27 cellular contexts compared by ENCODE assay signal in genomic region chr15:87631775-87632174, GRCh38.
DNase-seq lines count a peak whose midpoint lies in the region; ATAC-seq, FAIRE-seq and TF ChIP-seq lines count a peak whose summit lies in the region.
"Had no signal": no experiment of that assay in that cellular context is flagged by ENCODE, and none has a peak within 500 bp of the region (broad histone marks: within the 10 kb centered on the region; RNA-seq: fewer than 3 reads in every experiment).

No MANE protein-coding gene starts in this region.

- no peaks in the 10 kb centered on the region for H3K27me3 ChIP-seq in K562 (ENCODE audit: control insufficient read depth in 2 of 2, insufficient read depth in 2 of 2, low read length in 2 of 2)
- H3K27me3 ChIP-seq: BE2C, BLaER1 had no signal

- intact Hi-C loops in K562 (cut with micrococcal nuclease), result no loop called here

- H3K36me3 ChIP-seq in K562 (ENCODE audit: control insufficient read depth, insufficient read depth, low read length), result peaks cover 11% of the 10 kb centered on the region; the same call in 1 of the 3 replicates
- H3K36me3 ChIP-seq: BE2C, BLaER1 had no signal

- no peak overlapping the region for H3K4me3 ChIP-seq in K562
- H3K4me3 ChIP-seq: BLaER1, GM12878 had no signal

- no peak overlapping the region for H3K4me2 ChIP-seq in K562 (ENCODE audit: insufficient read depth, low read length)
- H3K4me2 ChIP-seq: BLaER1 had no signal

- peak; percentile 23 for FAIRE-seq in K562 (lab: Jason Lieb, UNC)
- FAIRE-seq: A204.1, GM12878, GM12892, GM18507 had no signal

- H2AFZ ChIP-seq in K562 (ENCODE audit: low read depth, low read length), result 0 out of 2 replicates have a peak overlapping the region, but pooled peaks have one; percentile 16

- no peak for TF ChIP-seq RAD21 in K562 (CRISPR knock-in tag; conservative IDR thresholded peaks at IDR 0.05 in 1 of 2, IDR thresholded peaks at IDR 0.05 in 1 of 2)

- peak overlapping the region; percentile 31; the same call in 1 of the 3 replicates for H3K27ac ChIP-seq in K562 (ENCODE audit: extremely low read depth, low read depth, low read length)
- H3K27ac ChIP-seq: BLaER1 had no signal

- H3K9me1 ChIP-seq in K562 (ENCODE audit: control insufficient read depth, insufficient read depth, low read length), result no peaks in the 10 kb centered on the region

- no TSS peak for BruUV-seq in K562 (replicated peaks; lab: Mats Ljungman, UMichigan)

- no peak for TF ChIP-seq CTCF in K562 (IDR thresholded peaks at IDR 0.05 in 2 of 3, conservative IDR thresholded peaks at IDR 0.05 in 1 of 3; ENCODE audit: insufficient read depth in 2 of 3, low read depth in 1 of 3, low read length in 3 of 3)

- H3K79me2 ChIP-seq in K562 (ENCODE audit: control insufficient read depth, insufficient read depth, low read length), result peaks cover 14% of the 10 kb centered on the region

- H3K4me1 ChIP-seq in K562 (replicated peaks in 1 of 2; ENCODE audit: control insufficient read depth in 2 of 2, insufficient read depth in 2 of 2, low read length in 2 of 2), result peaks cover 12 to 34% of the 10 kb centered on the region in 2 experiments
- H3K4me1 ChIP-seq: BLaER1 had no signal

- CTCF ChIA-PET in K562 (lab: Yijun Ruan, JAX; ENCODE audit: low intra/inter-chr PET ratio), result no interaction called here

- H4K20me1 ChIP-seq in K562 (replicated peaks; ENCODE audit: control insufficient read depth, insufficient read depth, low read length), result peaks cover 15% of the 10 kb centered on the region
- H4K20me1 ChIP-seq: BLaER1 had no signal

- WGBS in K562 (ENCODE audit: insufficient coverage, low coverage, missing lambda C conversion rate), result 0% methylated on average over 2 of the region's 2 CpGs

- H3K9ac ChIP-seq in K562 (ENCODE audit: insufficient read depth in 1 of 2, low read depth in 2 of 2, low read length in 2 of 2), result no peak overlapping the region
- H3K9ac ChIP-seq: BLaER1 had no signal

- ATAC-seq in K562, result peak; percentile 68
- no peak for ATAC-seq in HG03108 (IDR thresholded peaks at IDR 0.05; ENCODE audit: unreplicated experiment)
- ATAC-seq: GM12878 had no signal

- TF ChIP-seq POLR2A in K562 (conservative IDR thresholded peaks at IDR 0.05), result no peak

- TF ChIP-seq EP300 in K562 (IDR thresholded peaks at IDR 0.05; ENCODE audit: low read length), result no peak

- POLR2A ChIA-PET in K562 (lab: Yijun Ruan, JAX), result interaction anchor here (0.8 kb wide), 1 partner anchor 12 kb away, joined by 3 read pairs; no protein-coding TSS in a partner anchor

- in situ Hi-C loops in K562 (cut with MboI), result no loop called here

- DNase-seq in NCI-H748 (lab: John Stamatoyannopoulos, UW; ENCODE audit: unreplicated experiment), result peak; percentile 26
- no peak for DNase-seq in NCI-H748 treated with DMSO at 0.1 percent for 48 hours (lab: John Stamatoyannopoulos, UW)
- peak; percentile 14 for DNase-seq in M059J (ENCODE audit: low read depth)
- peak; percentile 31 for DNase-seq in OCI-M1 (lab: John Stamatoyannopoulos, UW)
- peak; percentile 37 to 71 (median 44) for DNase-seq in K562 (ENCODE audit: extremely low read depth in 1 of 4, low spot score in 3 of 4)
- DNase-seq in NCI-H1417 treated with DMSO at 0.1 percent for 48 hours (lab: John Stamatoyannopoulos, UW), result no peak
- DNase-seq: 8988T; ACHN; BE2C; C1 segment of cervical spinal cord; CD4-positive, alpha-beta memory T cell; CD4-positive, CD25-positive, alpha-beta regulatory T cell; CD8-positive, alpha-beta memory T cell; COR-L47; DMS 273 treated with DMSO at 0.1 percent for 48 hours; DMS153; DMS53; DMS79; DND-41; EL; GDM1 had no signal

- H3K9me3 ChIP-seq in K562 (replicated peaks; ENCODE audit: control insufficient read depth, insufficient read depth, low read depth, low read length), result no peaks in the 10 kb centered on the region
- H3K9me3 ChIP-seq: BE2C, BLaER1 had no signal

TF ChIP-seq in K562, 482 proteins besides CTCF, POLR2A, EP300 and RAD21 (continues in another document):
- TF ChIP-seq ZBED1 (IDR thresholded peaks at IDR 0.05) (no peak), DEAF1 (CRISPR knock-in tag; IDR thresholded peaks at IDR 0.05) (no peak), NFIC (IDR thresholded peaks at IDR 0.05) (peak; percentile 91), MAFF (IDR thresholded peaks at IDR 0.05; ENCODE audit: low read length) (no peak), SMARCC2 (IDR thresholded peaks at IDR 0.05; ENCODE audit: low read depth) (no peak), NR4A1 (CRISPR knock-in tag; IDR thresholded peaks at IDR 0.05) (no peak), NR4A1 (tag; IDR thresholded peaks at IDR 0.05) (no peak), CBFA2T3 (IDR thresholded peaks at IDR 0.05) (peak; percentile 44; the same call in 1 of the 2 replicates), ZFPM2 (CRISPR knock-in tag; IDR thresholded peaks at IDR 0.05) (no peak), SIX5 (IDR thresholded peaks at IDR 0.05; ENCODE audit: borderline replicate concordance in 1 of 2, insufficient read depth in 1 of 2, low read depth in 1 of 2, low read length in 2 of 2) (no peak), TFE3 (CRISPR knock-in tag; IDR thresholded peaks at IDR 0.05) (no peak), ADNP (tag; IDR thresholded peaks at IDR 0.05) (no peak), SOX6 (IDR thresholded peaks at IDR 0.05) (peak; percentile 81), ZZZ3 (IDR thresholded peaks at IDR 0.05) (no peak), ASH1L (IDR thresholded peaks at IDR 0.05; ENCODE audit: borderline replicate concordance, low read depth, partially characterized antibody) (no peak), ARHGAP35 (IDR thresholded peaks at IDR 0.05; ENCODE audit: partially characterized antibody) (no peak), HNRNPH1 (optimal IDR thresholded peaks at IDR 0.05; ENCODE audit: low read depth, low read length) (no peak), GABPB2 (CRISPR knock-in tag; conservative IDR thresholded peaks at IDR 0.05) (no peak), SMAD1 (IDR thresholded peaks at IDR 0.05; ENCODE audit: low read depth, low read length, partially characterized antibody) (no peak), CBFA2T2 (conservative IDR thresholded peaks at IDR 0.05) (0 out of 2 replicates have a peak, but pooled peaks have one; percentile 8), BRD4 (IDR thresholded peaks at IDR 0.05) (no peak), ARID3B (CRISPR knock-in tag; IDR thresholded peaks at IDR 0.05; ENCODE audit: borderline replicate concordance) (no peak), HLTF (IDR thresholded peaks at IDR 0.05) (no peak), TBP (optimal IDR thresholded peaks at IDR 0.05; ENCODE audit: low read depth, low read length) (no peak), FOXJ2 (tag; IDR thresholded peaks at IDR 0.05) (0 out of 2 replicates have a peak, but pooled peaks have one; percentile 31), E2F4 (CRISPR knock-in tag; IDR thresholded peaks at IDR 0.05; ENCODE audit: low read depth) (no peak), HNRNPL (IDR thresholded peaks at IDR 0.05; ENCODE audit: low read depth, low read length) (no peak), NR2F6 (CRISPR knock-in tag; IDR thresholded peaks at IDR 0.05) (no peak), ZKSCAN1 (IDR thresholded peaks at IDR 0.05; ENCODE audit: low read depth, low read length) (0 out of 2 replicates have a peak, but pooled peaks have one; percentile 52)

Comparison
In these comparisons a context has a peak if more than half of its experiments do, and no peak if none do; other contexts are left out.
1. DNase-seq: peak in NCI-H748 (single experiment), M059J (single experiment), OCI-M1 (single experiment) and K562 (4 of 4); none in NCI-H748 treated with DMSO at 0.1 percent for 48 hours (single experiment) and NCI-H1417 treated with DMSO at 0.1 percent for 48 hours (single experiment).